Comparison of ENCODE assay signal across 1 cellular context in genomic region chr13:98142427-98143156, GRCh38.
TF ChIP-seq lines count a peak whose summit lies in the region.

FARP1 (plus strand) TSS chr13:98143094; CDS start chr13:98213243, 70,149 bp downstream.

TF ChIP-seq in K562, 482 proteins besides CTCF, POLR2A, EP300 and RAD21 (continued from another document):
- TF ChIP-seq VEZF1 (CRISPR knock-in tag; IDR thresholded peaks at IDR 0.05): peak; percentile 56
TF ChIP-seq in K562: peak in this region for 4.
